Comparison of ENCODE assay signal across 13 cellular contexts in genomic region chr1:109499081-109499480, GRCh38. TPM values are rescaled to one million over a fixed set of nuclear protein-coding genes. Genes with fewer than 3 reads are reported as not detected.
DNase-seq lines count a peak whose midpoint lies in the region; ATAC-seq, FAIRE-seq and TF ChIP-seq lines count a peak whose summit lies in the region.
"Had no signal": no experiment of that assay in that cellular context is flagged by ENCODE, and none has a peak within 500 bp of the region (broad histone marks: within the 10 kb centered on the region; RNA-seq: fewer than 3 reads in every experiment).

No MANE protein-coding gene starts in this region.

- peaks cover 69% of the 10 kb centered on the region for H3K36me3 Mint-ChIP-seq in activated CD4-positive, alpha-beta T cell treated with anti-CD3 and anti-CD28 coated beads, Interleukin-2, amount 10 ng/mL, durations not matched to agents 7 days and 5 days (ENCODE audit: low read depth)

- no peaks in the 10 kb centered on the region for H3K9me1 ChIP-seq in keratinocyte (ENCODE audit: control insufficient read depth, extremely low read depth, insufficient read depth, low read length)

- POLR2A ChIA-PET in activated CD4-positive, alpha-beta T cell treated with anti-CD3 and anti-CD28 coated beads, Interleukin-2, amount 10 ng/mL, durations not matched to agents 7 days and 5 days (lab: Charles Lee): no interaction called here

- no peak for FAIRE-seq in keratinocyte (lab: Jason Lieb, UNC)

- dilution Hi-C loops in keratinocyte (cut with MboI; ENCODE audit: extremely low pct_ligation_motif_present, low sequenced_read_pairs): no loop called here

- H4K20me1 ChIP-seq in keratinocyte (ENCODE audit: control insufficient read depth, extremely low read depth, insufficient read depth, low read length): no peaks in the 10 kb centered on the region

- no peak overlapping the region for H2AFZ ChIP-seq in keratinocyte (ENCODE audit: control insufficient read depth, low read length)

- peak overlapping the region; percentile 15 for H3K4me2 ChIP-seq in keratinocyte (ENCODE audit: control insufficient read depth, extremely low read depth, insufficient read depth, low read depth, low read length)

- no peaks in the 10 kb centered on the region for H3K27me3 ChIP-seq in adrenal gland
- no peaks in the 10 kb centered on the region for H3K27me3 ChIP-seq in keratinocyte (ENCODE audit: control insufficient read depth, extremely low read depth, insufficient read depth, low read length)
- no peaks in the 10 kb centered on the region for H3K27me3 ChIP-seq in testis
- H3K27me3 ChIP-seq: right atrium auricular region had no signal

- H3K27me3 Mint-ChIP-seq in activated CD4-positive, alpha-beta T cell treated with anti-CD3 and anti-CD28 coated beads, Interleukin-2, amount 10 ng/mL, durations not matched to agents 7 days and 5 days: no peaks in the 10 kb centered on the region
- H3K27me3 Mint-ChIP-seq: effector memory CD8-positive, alpha-beta T cell had no signal

- H3K36me3 ChIP-seq in adrenal gland (replicated peaks in 1 of 2) (peaks cover 0 to 26% of the 10 kb centered on the region in 2 donors), keratinocyte (ENCODE audit: control insufficient read depth in 2 of 2, extremely low read depth in 1 of 2, insufficient read depth in 2 of 2, low read length in 2 of 2) (peaks cover 8 to 12% of the 10 kb centered on the region in 2 experiments), testis (ENCODE audit: low read depth, missing control alignments) (no peaks in the 10 kb centered on the region)

- no peak overlapping the region for H3K9ac ChIP-seq in keratinocyte (ENCODE audit: control insufficient read depth, extremely low read depth, insufficient read depth, low read length)

- peak overlapping the region; percentile 76 for H3K27ac Mint-ChIP-seq in activated CD4-positive, alpha-beta T cell treated with anti-CD3 and anti-CD28 coated beads, Interleukin-2, amount 10 ng/mL, durations not matched to agents 7 days and 5 days
- H3K27ac Mint-ChIP-seq: nephron progenitor cell had no signal

- peaks cover 91% of the 10 kb centered on the region for H3K4me1 Mint-ChIP-seq in activated CD4-positive, alpha-beta T cell treated with anti-CD3 and anti-CD28 coated beads, Interleukin-2, amount 10 ng/mL, durations not matched to agents 7 days and 5 days

- H3K79me2 ChIP-seq in keratinocyte (ENCODE audit: control insufficient read depth, insufficient read depth, low read length): peaks cover 7% of the 10 kb centered on the region

- ATAC-seq in HG02981 (IDR thresholded peaks at IDR 0.05; ENCODE audit: unreplicated experiment) (no peak), GM21825 (IDR thresholded peaks at IDR 0.05; ENCODE audit: unreplicated experiment) (no peak)
- ATAC-seq: effector memory CD8-positive, alpha-beta T cell had no signal

- TF ChIP-seq POLR2A in adrenal gland (IDR thresholded peaks at IDR 0.05) (no peak), testis (IDR thresholded peaks at IDR 0.05) (no peak)

- H3K4me3 ChIP-seq in adrenal gland: no peak overlapping the region
- no peak overlapping the region for H3K4me3 ChIP-seq in keratinocyte (ENCODE audit: control insufficient read depth in 2 of 3, extremely low read depth in 1 of 3, insufficient read depth in 2 of 3, low read depth in 1 of 3, low read length in 3 of 3)
- no peak overlapping the region for H3K4me3 ChIP-seq in testis
- H3K4me3 ChIP-seq: right atrium auricular region had no signal

- CTCF ChIA-PET in activated CD4-positive, alpha-beta T cell treated with anti-CD3 and anti-CD28 coated beads, Interleukin-2, amount 10 ng/mL, durations not matched to agents 7 days and 5 days (lab: Charles Lee): interaction anchor here (0.6 to 43.6 kb wide), 9 partner anchors 15 to 829 kb away, joined by 3 to 1139 read pairs (median 3); partner anchors contain the start of genes AMIGO1, ATXN7L2 and GPR61

- peaks cover 23 to 35% of the 10 kb centered on the region in 2 donors for H3K4me1 ChIP-seq in adrenal gland (replicated peaks in 1 of 2)
- peaks cover 16% of the 10 kb centered on the region for H3K4me1 ChIP-seq in keratinocyte (ENCODE audit: control insufficient read depth, extremely low read depth, insufficient read depth, low read length)
- H3K4me1 ChIP-seq in testis: peaks cover 40% of the 10 kb centered on the region

- TF ChIP-seq CTCF in adrenal gland (IDR thresholded peaks at IDR 0.05) (no peak), keratinocyte (optimal IDR thresholded peaks at IDR 0.05 in 1 of 3, IDR thresholded peaks at IDR 0.05 in 1 of 3, conservative IDR thresholded peaks at IDR 0.05 in 1 of 3; ENCODE audit: extremely low read depth in 1 of 3, insufficient read depth in 2 of 3, low read length in 3 of 3) (no peak), testis (IDR thresholded peaks at IDR 0.05) (no peak)

- DNase-seq in activated CD4-positive, alpha-beta T cell treated with anti-CD3 and anti-CD28 coated beads, Interleukin-2, amount 10 ng/mL, durations not matched to agents 7 days and 5 days: no peak
- DNase-seq in activated CD4-positive, alpha-beta T cell treated with anti-CD3 and anti-CD28 coated beads for 1 hour: no peak
- no peak for DNase-seq in adrenal gland
- no peak for DNase-seq in keratinocyte (ENCODE audit: low read depth, low spot score)
- no peak for DNase-seq in testis
- no peak for DNase-seq in HT-29 (ENCODE audit: low spot score)
- DNase-seq: effector memory CD8-positive, alpha-beta T cell; NCI-H1048; nephron progenitor cell had no signal

- intact Hi-C loops in adrenal gland (cut with DNase I) (no loop called here), testis (cut with DNase I; ENCODE audit: low total_unique reads) (no loop called here)

- H3K9me3 Mint-ChIP-seq in activated CD4-positive, alpha-beta T cell treated with anti-CD3 and anti-CD28 coated beads, Interleukin-2, amount 10 ng/mL, durations not matched to agents 7 days and 5 days: no peaks in the 10 kb centered on the region
- H3K9me3 Mint-ChIP-seq: effector memory CD8-positive, alpha-beta T cell; nephron progenitor cell had no signal

- WGBS in adrenal gland, 4 donors: 73 to 83% (median 78%) methylated on average over 7 of the region's 7 CpGs
- WGBS in testis, 2 donors: 43 to 66% methylated on average over 7 of the region's 7 CpGs

- H3K9me3 ChIP-seq in adrenal gland (replicated peaks in 1 of 3) (no peaks in the 10 kb centered on the region), keratinocyte (ENCODE audit: control insufficient read depth, low read depth, low read length) (no peaks in the 10 kb centered on the region), testis (no peaks in the 10 kb centered on the region)
- H3K9me3 ChIP-seq: right atrium auricular region had no signal

- H3K27ac ChIP-seq in adrenal gland: peak overlapping the region in 3 of 5 donors; percentile 36 to 74 (median 65)
- H3K27ac ChIP-seq in keratinocyte (ENCODE audit: control insufficient read depth, insufficient read depth, low read length): no peak overlapping the region
- H3K27ac ChIP-seq in testis: peak overlapping the region; percentile 2 to 56
- H3K27ac ChIP-seq: right atrium auricular region had no signal

- H3K4me3 Mint-ChIP-seq in activated CD4-positive, alpha-beta T cell treated with anti-CD3 and anti-CD28 coated beads, Interleukin-2, amount 10 ng/mL, durations not matched to agents 7 days and 5 days: no peak overlapping the region
- H3K4me3 Mint-ChIP-seq: effector memory CD8-positive, alpha-beta T cell had no signal

RNA-seq across cellular contexts. Expression of gene CYB561D1, which starts 5.2 kb away (rescaled TPM):
- 10 to 100 TPM; 25.3 to 29.7 TPM for total RNA-seq in activated CD4-positive, alpha-beta T cell treated with anti-CD3 and anti-CD28 coated beads, Interleukin-2, amount 10 ng/mL, durations not matched to agents 7 days and 5 days
- 10 to 100 TPM in 6 of 8 donors, 1 to 10 TPM in 2; 8.5 to 21.2 (median 14.8) TPM for total RNA-seq in adrenal gland
- 1 to 10 TPM; 4.4 to 9.5 (median 7.8) TPM for polyA plus RNA-seq in adrenal gland
- polyA plus RNA-seq in keratinocyte: 4.9 to 7.6 TPM (median 5.0 TPM) in 3 replicates
- polyA plus RNA-seq in keratinocyte (2011; ENCODE audit: low read depth): 4.6 TPM
- polyA plus RNA-seq in keratinocyte (2011; cell fraction: cytosol; rRNA removed): 3.8 and 4.0 TPM in 2 replicates
- polyA plus RNA-seq in keratinocyte (2011; cell fraction: nucleus; rRNA removed): 9.9 and 10.3 TPM in 2 replicates
- polyA plus RNA-seq in keratinocyte (2012; ENCODE audit: low replicate concordance): 6.0 and 8.9 TPM in 2 replicates
- polyA minus RNA-seq in keratinocyte: 9.5 to 12.7 TPM (median 9.6 TPM) in 3 replicates
- polyA minus RNA-seq in keratinocyte (2011; cell fraction: cytosol; rRNA and poly(A)+ RNA removed): 5.0 TPM
- 6.4 and 9.5 TPM in 2 replicates for polyA minus RNA-seq in keratinocyte (2011; cell fraction: nucleus; rRNA and poly(A)+ RNA removed)
- 10 to 100 TPM in 1 of 2 donors, 1 to 10 TPM in 1; 8.0 to 11.5 TPM for total RNA-seq in testis
- polyA plus RNA-seq in testis (ENCODE audit: insufficient read depth, low read depth, low replicate concordance): 8.0 TPM
- 5.9 TPM in 2 replicates for total RNA-seq in HT-29 (2014; rRNA removed; shearing (Covaris generic))

RNA-seq across cellular contexts. Expression of gene AMIGO1, which starts 10.4 kb away (rescaled TPM):
- total RNA-seq in activated CD4-positive, alpha-beta T cell treated with anti-CD3 and anti-CD28 coated beads, Interleukin-2, amount 10 ng/mL, durations not matched to agents 7 days and 5 days: 1 to 10 TPM; 5.8 to 7.6 TPM
- 10 to 100 TPM; 19.8 to 27.9 (median 24.5) TPM for total RNA-seq in adrenal gland
- polyA plus RNA-seq in adrenal gland: 10 to 100 TPM in 1 of 3 donors, 1 to 10 TPM in 2; 3.8 to 20.7 (median 4.7) TPM
- 0.20 to 0.26 TPM (median 0.24 TPM) in 3 replicates for polyA plus RNA-seq in keratinocyte
- polyA plus RNA-seq in keratinocyte (2011; ENCODE audit: low read depth): not detected
- 0.21 and 0.23 TPM in 2 replicates for polyA plus RNA-seq in keratinocyte (2011; cell fraction: cytosol; rRNA removed)
- polyA plus RNA-seq in keratinocyte (2011; cell fraction: nucleus; rRNA removed): 0.37 and 0.60 TPM in 2 replicates
- polyA plus RNA-seq in keratinocyte (2012; ENCODE audit: low replicate concordance): 0.21 and 0.52 TPM in 2 replicates
- 0.33 to 1.3 TPM (median 0.45 TPM) in 3 replicates for polyA minus RNA-seq in keratinocyte
- not detected for polyA minus RNA-seq in keratinocyte (2011; cell fraction: cytosol; rRNA and poly(A)+ RNA removed)
- 0.21 and 0.39 TPM in 2 replicates for polyA minus RNA-seq in keratinocyte (2011; cell fraction: nucleus; rRNA and poly(A)+ RNA removed)
- 1 to 10 TPM; 5.1 to 6.0 TPM for total RNA-seq in testis
- polyA plus RNA-seq in testis (ENCODE audit: insufficient read depth, low read depth, low replicate concordance): 6.7 TPM
- 1.1 and 1.2 TPM in 2 replicates for total RNA-seq in HT-29 (2014; rRNA removed; shearing (Covaris generic))
- total RNA-seq: A172 had no signal

RNA-seq across cellular contexts. Expression of gene ATXN7L2, which starts 15.4 kb away (rescaled TPM):
- total RNA-seq in activated CD4-positive, alpha-beta T cell treated with anti-CD3 and anti-CD28 coated beads, Interleukin-2, amount 10 ng/mL, durations not matched to agents 7 days and 5 days: 10 to 100 TPM; 12.4 to 14.0 TPM
- 10 to 100 TPM in 3 of 8 donors, 1 to 10 TPM in 5; 5.8 to 16.3 (median 9.0) TPM for total RNA-seq in adrenal gland
- polyA plus RNA-seq in adrenal gland: 100 to 1,000 TPM in 1 of 3 donors, 10 to 100 TPM in 1, 1 to 10 TPM in 1; 3.1 to 109 (median 45.5) TPM
- 1.2 to 2.0 TPM (median 1.5 TPM) in 3 replicates for polyA plus RNA-seq in keratinocyte
- polyA plus RNA-seq in keratinocyte (2011; ENCODE audit: low read depth): 1.2 TPM
- polyA plus RNA-seq in keratinocyte (2011; cell fraction: cytosol; rRNA removed): 0.51 and 1.2 TPM in 2 replicates
- 3.9 and 5.1 TPM in 2 replicates for polyA plus RNA-seq in keratinocyte (2011; cell fraction: nucleus; rRNA removed)
- 1.9 and 2.4 TPM in 2 replicates for polyA plus RNA-seq in keratinocyte (2012; ENCODE audit: low replicate concordance)
- polyA minus RNA-seq in keratinocyte: 0.59 to 1.8 TPM (median 0.93 TPM) in 3 replicates
- polyA minus RNA-seq in keratinocyte (2011; cell fraction: cytosol; rRNA and poly(A)+ RNA removed): 2.3 TPM
- polyA minus RNA-seq in keratinocyte (2011; cell fraction: nucleus; rRNA and poly(A)+ RNA removed): 1.0 and 1.8 TPM in 2 replicates
- 10 to 100 TPM; 40.9 to 55.2 TPM for total RNA-seq in testis
- polyA plus RNA-seq in testis (ENCODE audit: insufficient read depth, low read depth, low replicate concordance): 28.7 TPM
- 10.8 and 14.1 TPM in 2 replicates for total RNA-seq in HT-29 (2014; rRNA removed; shearing (Covaris generic))

RNA-seq across cellular contexts. Expression of gene SYPL2, which starts 32.7 kb away (rescaled TPM):
- not detected for total RNA-seq in activated CD4-positive, alpha-beta T cell treated with anti-CD3 and anti-CD28 coated beads, Interleukin-2, amount 10 ng/mL, durations not matched to agents 7 days and 5 days
- total RNA-seq in adrenal gland: 10 to 100 TPM in 5 of 8 donors, 1 to 10 TPM in 3; 9.2 to 20.3 (median 13.7) TPM
- 10 to 100 TPM in 1 of 3 donors, 1 to 10 TPM in 2; 5.8 to 23.6 (median 8.5) TPM for polyA plus RNA-seq in adrenal gland
- not detected in 3 replicates for polyA plus RNA-seq in keratinocyte
- not detected for polyA plus RNA-seq in keratinocyte (2011; ENCODE audit: low read depth)
- polyA plus RNA-seq in keratinocyte (2011; cell fraction: cytosol; rRNA removed): not detected in 2 replicates
- not detected in 2 replicates for polyA plus RNA-seq in keratinocyte (2011; cell fraction: nucleus; rRNA removed)
- polyA plus RNA-seq in keratinocyte (2012; ENCODE audit: low replicate concordance): not detected in 2 replicates
- polyA minus RNA-seq in keratinocyte: not detected in 3 replicates
- polyA minus RNA-seq in keratinocyte (2011; cell fraction: cytosol; rRNA and poly(A)+ RNA removed): not detected
- not detected in 2 replicates for polyA minus RNA-seq in keratinocyte (2011; cell fraction: nucleus; rRNA and poly(A)+ RNA removed)
- total RNA-seq in testis: 10 to 100 TPM; 46.1 to 67.5 TPM
- polyA plus RNA-seq in testis (ENCODE audit: insufficient read depth, low read depth, low replicate concordance): 29.7 TPM
- not detected in 2 replicates for total RNA-seq in HT-29 (2014; rRNA removed; shearing (Covaris generic))
- total RNA-seq: A172 had no signal

RNA-seq across cellular contexts. Expression of gene GPR61, which starts 40.6 kb away (rescaled TPM):
- total RNA-seq in activated CD4-positive, alpha-beta T cell treated with anti-CD3 and anti-CD28 coated beads, Interleukin-2, amount 10 ng/mL, durations not matched to agents 7 days and 5 days: under 1 TPM; 0.45 to 0.52 TPM
- total RNA-seq in adrenal gland (1 to 10 TPM in 1 of 8 donors, under 1 TPM in 5, not detected in 2; 0.11 to 2.1 (median 0.52) TPM), testis (1 to 10 TPM; 2.5 to 4.1 TPM)
- polyA plus RNA-seq in adrenal gland (1 to 10 TPM in 1 of 3 donors, under 1 TPM in 2; 0.57 to 1.2 (median 0.88) TPM), keratinocyte (0.12 to 0.17 TPM in 2 of 3 replicates, not detected in the other), testis (ENCODE audit: insufficient read depth, low read depth, low replicate concordance) (0.91 TPM)
- not detected for polyA plus RNA-seq in keratinocyte (2011; ENCODE audit: low read depth)
- not detected in 2 replicates for polyA plus RNA-seq in keratinocyte (2011; cell fraction: cytosol; rRNA removed)
- polyA plus RNA-seq in keratinocyte (2011; cell fraction: nucleus; rRNA removed): 0.33 TPM in 1 of 2 replicates, not detected in the other
- 0.59 TPM in 1 of 2 replicates, not detected in the other for polyA plus RNA-seq in keratinocyte (2012; ENCODE audit: low replicate concordance)
- 0.03 TPM in 1 of 3 replicates, not detected in the others for polyA minus RNA-seq in keratinocyte
- polyA minus RNA-seq in keratinocyte (2011; cell fraction: cytosol; rRNA and poly(A)+ RNA removed): not detected
- polyA minus RNA-seq in keratinocyte (2011; cell fraction: nucleus; rRNA and poly(A)+ RNA removed): not detected in 2 replicates
- 0.18 TPM in 1 of 2 replicates, not detected in the other for total RNA-seq in HT-29 (2014; rRNA removed; shearing (Covaris generic))
- total RNA-seq: A172 had no signal
